ENCODE assay signal across 14 cellular contexts in the genomic region with DNA sequence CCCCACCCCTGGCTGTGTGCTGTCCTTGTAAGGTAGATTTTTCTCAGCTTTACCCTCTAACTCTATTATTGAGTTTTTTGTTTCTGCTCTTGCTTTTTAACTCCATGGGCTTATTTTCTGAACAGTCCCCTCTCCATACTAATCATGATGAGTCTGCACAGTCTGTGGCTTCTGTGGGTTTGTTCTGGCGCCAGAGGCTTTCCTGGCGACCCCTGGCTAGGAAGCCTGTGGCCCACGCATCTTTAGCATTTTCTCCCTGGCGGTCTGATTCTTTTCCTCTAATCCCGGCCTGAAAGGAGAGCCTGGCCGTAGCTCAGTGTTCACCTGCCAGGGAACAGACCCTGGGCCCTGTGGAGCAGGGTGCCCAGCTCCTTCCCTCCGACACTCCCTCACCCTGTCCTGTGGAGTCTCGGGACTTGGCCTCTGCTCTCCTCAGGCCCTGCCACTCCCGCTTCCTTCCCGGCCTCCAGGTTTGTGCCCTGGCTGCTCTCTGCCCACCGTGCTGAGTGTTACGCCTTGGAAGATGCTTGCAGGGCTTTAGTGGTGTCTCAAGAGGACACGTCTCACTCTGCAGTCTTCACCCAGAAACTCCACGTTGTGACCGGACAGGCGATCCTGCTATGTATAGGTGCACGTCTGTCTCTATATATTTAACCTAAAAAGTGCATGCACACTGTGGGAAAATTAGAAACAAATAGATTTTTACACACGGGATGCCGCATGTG. TPM values are rescaled to one million over a fixed set of nuclear protein-coding genes. Genes with fewer than 3 reads are reported as not detected.
A peak's percentile ranks its signal among the peaks of the same experiment; 100 is the strongest.
DNase-seq lines count a peak whose midpoint lies in the region; ATAC-seq and TF ChIP-seq lines count a peak whose summit lies in the region.
"Had no signal": no experiment of that assay in that cellular context is flagged by ENCODE, and none has a peak within 500 bp of the region (broad histone marks: within the 10 kb centered on the region; RNA-seq: fewer than 3 reads in every experiment).

No MANE protein-coding gene starts in this region.

- H3K4me1 Mint-ChIP-seq in chondrocyte (ENCODE audit: low read depth) = peaks cover 28% of the 10 kb centered on the region

- H3K36me3 Mint-ChIP-seq in chondrocyte (ENCODE audit: low read depth) = peaks cover 2% of the 10 kb centered on the region

- ATAC-seq in GM18858 (IDR thresholded peaks at IDR 0.05; ENCODE audit: unreplicated experiment) (no peak), GM18873 (IDR thresholded peaks at IDR 0.05; ENCODE audit: low FRiP score, unreplicated experiment) (no peak)

- peaks cover 18% of the 10 kb centered on the region for H3K27me3 ChIP-seq in BE2C

- DNase-seq in BE2C (peak; percentile 1), LHCN-M2 (ENCODE audit: low read depth) (peak; percentile 70), chondrocyte (ENCODE audit: low spot score) (peak; percentile 67), non-pigmented ciliary epithelial cell (ENCODE audit: low read depth) (peak; percentile 44), NCI-H2081 treated with DMSO at 0.1 percent for 48 hours (lab: John Stamatoyannopoulos, UW) (no peak), NCI-H1092 (lab: John Stamatoyannopoulos, UW) (no peak)
- DNase-seq: activated T-cell treated with anti-CD3 and anti-CD28 coated beads for 4 hours, NCI-H774, SIG-M5 had no signal

- H3K4me1 ChIP-seq in BE2C = no peaks in the 10 kb centered on the region

- H3K4me3 ChIP-seq in BE2C (ENCODE audit: low read depth, low read length) = no peak overlapping the region

- no peaks in the 10 kb centered on the region for H3K9me3 Mint-ChIP-seq in chondrocyte (ENCODE audit: low read depth)

- H3K27ac Mint-ChIP-seq in chondrocyte (ENCODE audit: unreplicated experiment) = peak overlapping the region; percentile 73

- peaks cover 6% of the 10 kb centered on the region for H3K27me3 Mint-ChIP-seq in chondrocyte (ENCODE audit: low read depth)

- H3K36me3 ChIP-seq in BE2C = no peaks in the 10 kb centered on the region
- H3K36me3 ChIP-seq: WERI-Rb-1 had no signal

- no peaks in the 10 kb centered on the region for H3K9me3 ChIP-seq in BE2C

- TF ChIP-seq CTCF in BE2C (IDR thresholded peaks at IDR 0.05; ENCODE audit: low read depth, low read length) (no peak), chondrocyte (IDR thresholded peaks at IDR 0.05) (no peak)

- no peak overlapping the region for H3K4me3 Mint-ChIP-seq in chondrocyte (ENCODE audit: unreplicated experiment)

RNA-seq across cellular contexts. Expression of a gene that starts 31.7 kb away (rescaled TPM):
- not detected for polyA plus RNA-seq in BE2C (2012; ENCODE audit: insufficient read depth, insufficient read length, low read depth)
- 0.06 TPM in 1 of 2 replicates, not detected in the other for total RNA-seq in LHCN-M2 (2014; rRNA removed)
- not detected for polyA plus RNA-seq in LHCN-M2 (2012)
- not detected in 3 replicates for total RNA-seq in chondrocyte
- total RNA-seq: pulmonary artery endothelial cell, subcutaneous adipose tissue had no signal

RNA-seq across cellular contexts. Expression of a gene that starts 58.3 kb away (rescaled TPM):
- 9.0 TPM for polyA plus RNA-seq in BE2C (2012; ENCODE audit: insufficient read depth, insufficient read length, low read depth)
- total RNA-seq in LHCN-M2 (2014; rRNA removed) = 5.0 and 6.2 TPM in 2 replicates
- polyA plus RNA-seq in LHCN-M2 (2012) = 3.3 TPM
- total RNA-seq in chondrocyte = 8.0 to 10.4 TPM (median 9.6 TPM) in 3 replicates

RNA-seq across cellular contexts. Expression of a gene that starts 58.5 kb away (rescaled TPM):
- polyA plus RNA-seq in BE2C (2012; ENCODE audit: insufficient read depth, insufficient read length, low read depth) = 143 TPM
- total RNA-seq in LHCN-M2 (2014; rRNA removed) = 72.8 and 78.4 TPM in 2 replicates
- 107 TPM for polyA plus RNA-seq in LHCN-M2 (2012)
- total RNA-seq in chondrocyte = 79.7 to 95.5 TPM (median 81.5 TPM) in 3 replicates

Comparison
In these comparisons a context has a peak if more than half of its experiments do, and no peak if none do; other contexts are left out.
1. DNase-seq: peak in BE2C (single experiment), LHCN-M2 (single experiment), chondrocyte (single experiment) and non-pigmented ciliary epithelial cell (single experiment); none in NCI-H2081 treated with DMSO at 0.1 percent for 48 hours (single experiment) and NCI-H1092 (single experiment).